Comparison of ENCODE assay signal across 16 cellular contexts in genomic region chr18:2882201-2882600, GRCh38. TPM values are rescaled to one million over a fixed set of nuclear protein-coding genes. Genes with fewer than 3 reads are reported as not detected.
DNase-seq lines count a peak whose midpoint lies in the region; ATAC-seq, FAIRE-seq and TF ChIP-seq lines count a peak whose summit lies in the region.
"Had no signal": no experiment of that assay in that cellular context is flagged by ENCODE, and none has a peak within 500 bp of the region (broad histone marks: within the 10 kb centered on the region; RNA-seq: fewer than 3 reads in every experiment).

No MANE protein-coding gene starts in this region.

- H3K9me3 Mint-ChIP-seq in MCF 10A (ENCODE audit: unreplicated experiment) = peaks cover 9% of the 10 kb centered on the region
- peaks cover 7% of the 10 kb centered on the region for H3K9me3 Mint-ChIP-seq in activated naive CD8-positive, alpha-beta T cell treated with anti-CD3 and anti-CD28 coated beads for 36 hours
- peaks cover 3 to 14% (median 8%) of the 10 kb centered on the region in 11 donors for H3K9me3 Mint-ChIP-seq in naive thymus-derived CD4-positive, alpha-beta T cell

- WGBS in prostate gland = 87% methylated on average over 4 of the region's 4 CpGs

- H3K27ac ChIP-seq in breast epithelium (peak overlapping the region; percentile 75 to 90), prostate gland (no peak overlapping the region)
- peak overlapping the region; percentile 29 for H3K27ac ChIP-seq in naive thymus-derived CD4-positive, alpha-beta T cell (ENCODE audit: low read depth, low read length)
- H3K27ac ChIP-seq: PC-9, VCaP had no signal

- H3K27me3 ChIP-seq in breast epithelium = no peaks in the 10 kb centered on the region
- H3K27me3 ChIP-seq in naive thymus-derived CD4-positive, alpha-beta T cell (ENCODE audit: control insufficient read depth in 2 of 2, insufficient read depth in 2 of 2, low read length in 2 of 2) = no peaks in the 10 kb centered on the region
- H3K27me3 ChIP-seq in prostate gland (replicated peaks; ENCODE audit: insufficient read depth) = no peaks in the 10 kb centered on the region
- H3K27me3 ChIP-seq: testis had no signal

- H3K4me3 ChIP-seq in breast epithelium (no peak overlapping the region), prostate gland (no peak overlapping the region)
- no peak overlapping the region for H3K4me3 ChIP-seq in naive thymus-derived CD4-positive, alpha-beta T cell (ENCODE audit: low read length)
- H3K4me3 ChIP-seq: PC-9, testis had no signal

- no peaks in the 10 kb centered on the region for H3K4me1 Mint-ChIP-seq in MCF 10A (ENCODE audit: insufficient read depth, unreplicated experiment)
- peaks cover 13% of the 10 kb centered on the region for H3K4me1 Mint-ChIP-seq in activated naive CD8-positive, alpha-beta T cell treated with anti-CD3 and anti-CD28 coated beads for 36 hours
- H3K4me1 Mint-ChIP-seq in naive thymus-derived CD4-positive, alpha-beta T cell = peaks cover 29 to 53% (median 39%) of the 10 kb centered on the region in 7 donors

- H3K9me3 ChIP-seq in breast epithelium (no peaks in the 10 kb centered on the region), prostate gland (no peaks in the 10 kb centered on the region)
- no peaks in the 10 kb centered on the region for H3K9me3 ChIP-seq in naive thymus-derived CD4-positive, alpha-beta T cell (ENCODE audit: control insufficient read depth in 2 of 3, low read length in 3 of 3)
- H3K9me3 ChIP-seq: testis had no signal

- no peak overlapping the region for H3K27ac Mint-ChIP-seq in MCF 10A (ENCODE audit: low read depth, unreplicated experiment)
- peak overlapping the region; percentile 39 for H3K27ac Mint-ChIP-seq in activated naive CD8-positive, alpha-beta T cell treated with anti-CD3 and anti-CD28 coated beads for 36 hours
- H3K27ac Mint-ChIP-seq in naive thymus-derived CD4-positive, alpha-beta T cell = peak overlapping the region; percentile 31 to 96 (median 74)

- POLR2A ChIA-PET in MCF 10A (lab: Yijun Ruan, JAX) = no interaction called here
- POLR2A ChIA-PET in naive thymus-derived CD4-positive, alpha-beta T cell (lab: Charles Lee) = no interaction called here

- peaks cover 34% of the 10 kb centered on the region for H3K27me3 Mint-ChIP-seq in MCF 10A (ENCODE audit: insufficient read depth, unreplicated experiment)
- H3K27me3 Mint-ChIP-seq in activated naive CD8-positive, alpha-beta T cell treated with anti-CD3 and anti-CD28 coated beads for 36 hours = no peaks in the 10 kb centered on the region
- peaks cover 0 to 4% (median 0%) of the 10 kb centered on the region in 5 donors for H3K27me3 Mint-ChIP-seq in naive thymus-derived CD4-positive, alpha-beta T cell

- H3K36me3 Mint-ChIP-seq in MCF 10A (ENCODE audit: insufficient read depth, unreplicated experiment) = no peaks in the 10 kb centered on the region
- peaks cover 6% of the 10 kb centered on the region for H3K36me3 Mint-ChIP-seq in activated naive CD8-positive, alpha-beta T cell treated with anti-CD3 and anti-CD28 coated beads for 36 hours
- peaks cover 5 to 18% (median 9%) of the 10 kb centered on the region in 5 donors for H3K36me3 Mint-ChIP-seq in naive thymus-derived CD4-positive, alpha-beta T cell

- ATAC-seq in naive thymus-derived CD4-positive, alpha-beta T cell = no peak
- ATAC-seq in GM18511 (IDR thresholded peaks at IDR 0.05; ENCODE audit: unreplicated experiment) = no peak

- CTCF ChIA-PET in MCF 10A (lab: Yijun Ruan, JAX) = no interaction called here
- CTCF ChIA-PET in naive thymus-derived CD4-positive, alpha-beta T cell (lab: Charles Lee) = no interaction called here

- FAIRE-seq in urothelium cell line (lab: Jason Lieb, UNC) = peak; percentile 37

- no peak overlapping the region for H3K4me3 Mint-ChIP-seq in MCF 10A (ENCODE audit: unreplicated experiment)
- H3K4me3 Mint-ChIP-seq in activated naive CD8-positive, alpha-beta T cell treated with anti-CD3 and anti-CD28 coated beads for 36 hours = no peak overlapping the region
- peak overlapping the region in 6 of 10 donors; percentile 50 to 77 (median 71) for H3K4me3 Mint-ChIP-seq in naive thymus-derived CD4-positive, alpha-beta T cell

- H3K36me3 ChIP-seq in breast epithelium = no peaks in the 10 kb centered on the region
- H3K36me3 ChIP-seq in naive thymus-derived CD4-positive, alpha-beta T cell (ENCODE audit: control insufficient read depth in 2 of 3, insufficient read depth in 3 of 3, low read length in 3 of 3) = no peaks in the 10 kb centered on the region
- no peaks in the 10 kb centered on the region for H3K36me3 ChIP-seq in prostate gland

- H3K4me1 ChIP-seq in breast epithelium (no peaks in the 10 kb centered on the region), prostate gland (replicated peaks) (no peaks in the 10 kb centered on the region)
- H3K4me1 ChIP-seq in naive thymus-derived CD4-positive, alpha-beta T cell (ENCODE audit: control insufficient read depth in 2 of 2, insufficient read depth in 2 of 2, low read length in 2 of 2) = peaks cover 25 to 31% of the 10 kb centered on the region in 2 donors
- H3K4me1 ChIP-seq: testis had no signal

- DNase-seq in breast epithelium (ENCODE audit: low spot score in 2 of 2) (no peak), MCF 10A (ENCODE audit: unreplicated experiment) (no peak), urothelium cell line (ENCODE audit: low spot score) (no peak), NCI-H748 treated with DMSO at 0.1 percent for 48 hours (lab: John Stamatoyannopoulos, UW) (no peak), prostate gland (ENCODE audit: low spot score) (no peak)
- DNase-seq in activated naive CD8-positive, alpha-beta T cell treated with anti-CD3 and anti-CD28 coated beads for 36 hours = no peak
- DNase-seq in naive thymus-derived CD4-positive, alpha-beta T cell = no peak
- DNase-seq: activated CD8-positive, alpha-beta memory T cell treated with anti-CD3 and anti-CD28 coated beads, Interleukin-2, amount 50 U/mL, for 4 hours; anterior cingulate cortex; dermis blood vessel endothelial cell; hippocampal formation; NCI-H146; PC-9 had no signal

- no peak for TF ChIP-seq POLR2A in breast epithelium (IDR thresholded peaks at IDR 0.05)
- no peak for TF ChIP-seq POLR2A in prostate gland (IDR thresholded peaks at IDR 0.05)

- TF ChIP-seq CTCF in breast epithelium (IDR thresholded peaks at IDR 0.05) = no peak
- TF ChIP-seq CTCF in MCF 10A (IDR thresholded peaks at IDR 0.05; ENCODE audit: unreplicated experiment) = no peak
- TF ChIP-seq CTCF in prostate gland (IDR thresholded peaks at IDR 0.05) = no peak

- intact Hi-C loops in breast epithelium (cut with DNase I; ENCODE audit: low total_unique reads) (no loop called here), MCF 10A (cut with micrococcal nuclease) (no loop called here), prostate gland (cut with DNase I) (no loop called here)
- intact Hi-C loops in naive thymus-derived CD4-positive, alpha-beta T cell (cut with micrococcal nuclease) = loop anchor here in 1 of 2 donors (2.0 kb wide), 1 partner anchor 25 kb away; no protein-coding TSS in a partner anchor

- no TSS peak for BruUV-seq in MCF 10A (replicated peaks; lab: Mats Ljungman, UMichigan)

RNA-seq across cellular contexts. Expression of gene EMILIN2, which starts 35.4 kb away (rescaled TPM):
- 10 to 100 TPM; 23.9 to 45.1 (median 32.4) TPM for total RNA-seq in breast epithelium
- total RNA-seq in MCF 10A (2022) = not detected in 2 replicates
- total RNA-seq in activated naive CD8-positive, alpha-beta T cell treated with anti-CD3 and anti-CD28 coated beads for 36 hours = 10 to 100 TPM; 26.3 to 30.2 TPM
- 10 to 100 TPM in 3 of 5 experiments, 1 to 10 TPM in 2; 6.2 to 51.1 (median 16.9) TPM for total RNA-seq in naive thymus-derived CD4-positive, alpha-beta T cell
- 1 to 10 TPM; 2.9 to 3.4 TPM for polyA plus RNA-seq in naive thymus-derived CD4-positive, alpha-beta T cell
- total RNA-seq in prostate gland = 10 to 100 TPM; 33.6 to 38.6 TPM

Comparison
In these comparisons a context has a peak if more than half of its experiments do, and no peak if none do; other contexts are left out.
1. H3K27ac ChIP-seq: peak in breast epithelium (2 of 2) and naive thymus-derived CD4-positive, alpha-beta T cell (single experiment); none in prostate gland (0 of 2).
2. H3K4me3 Mint-ChIP-seq: peak in naive thymus-derived CD4-positive, alpha-beta T cell (6 of 10); none in MCF 10A (single experiment) and activated naive CD8-positive, alpha-beta T cell treated with anti-CD3 and anti-CD28 coated beads for 36 hours (single experiment).